Comparison of ENCODE assay signal across 1 cellular context in the genomic region with DNA sequence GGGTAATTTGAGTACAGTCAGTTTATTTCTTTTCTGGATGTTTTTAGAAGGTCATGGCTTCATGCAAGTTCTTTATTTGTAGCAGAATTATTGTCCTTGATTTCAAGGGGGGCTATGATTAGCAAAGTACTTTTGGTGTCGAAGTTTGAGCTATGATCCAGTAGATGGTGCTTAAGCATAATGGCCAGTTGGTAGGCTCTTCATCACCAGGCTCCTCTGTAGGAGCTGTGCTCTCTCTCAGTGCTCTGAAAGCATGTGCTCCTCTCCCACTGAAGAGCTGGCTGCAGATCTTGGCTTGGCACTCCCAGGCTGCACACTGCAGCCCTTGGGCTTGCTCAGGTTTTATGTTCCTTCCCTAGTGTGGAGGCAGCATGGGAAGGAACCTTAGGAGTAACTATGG.
A peak's percentile ranks its signal among the peaks of the same experiment; 100 is the strongest.
TF ChIP-seq lines count a peak whose summit lies in the region.

No MANE protein-coding gene starts in this region.

TF ChIP-seq in WTC11, 78 proteins besides CTCF, POLR2A, EP300 and RAD21:
- TF ChIP-seq JAZF1 (CRISPR knock-in tag; IDR thresholded peaks at IDR 0.05) (no peak), ESRRA (CRISPR knock-in tag; IDR thresholded peaks at IDR 0.05; ENCODE audit: borderline replicate concordance) (no peak), ZNF263 (CRISPR knock-in tag; IDR thresholded peaks at IDR 0.05; ENCODE audit: low read depth) (peak; percentile 73; the same call in 1 of the 2 replicates), ETV6 (CRISPR knock-in tag; IDR thresholded peaks at IDR 0.05) (no peak), MXD4 (CRISPR knock-in tag; IDR thresholded peaks at IDR 0.05; ENCODE audit: borderline replicate concordance) (no peak), NR3C1 (CRISPR knock-in tag; conservative IDR thresholded peaks at IDR 0.05; ENCODE audit: low read depth) (no peak), ZNF671 (CRISPR knock-in tag; IDR thresholded peaks at IDR 0.05) (no peak)
